Comparison of ENCODE assay signal across 8 cellular contexts in genomic region chr17:4789951-4790704, GRCh38. TPM values are rescaled to one million over a fixed set of nuclear protein-coding genes. Genes with fewer than 3 reads are reported as not detected.
DNase-seq lines count a peak whose midpoint lies in the region; ATAC-seq and TF ChIP-seq lines count a peak whose summit lies in the region.

No MANE protein-coding gene starts in this region.

- peak overlapping the region; percentile 77 to 82 for H3K9ac ChIP-seq in colonic mucosa (ENCODE audit: low read depth in 2 of 2, low read length in 2 of 2)

- TF ChIP-seq CTCF in AG04450 (IDR thresholded peaks at IDR 0.05; ENCODE audit: low read depth, low read length) (peak; percentile 66), colonic mucosa (IDR thresholded peaks at IDR 0.05) (peak; percentile 74), left lung (IDR thresholded peaks at IDR 0.05) (peak; percentile 68 to 83)

- TF ChIP-seq POLR2A in GM18526 (IDR thresholded peaks at IDR 0.05; ENCODE audit: extremely low read depth, insufficient read length) = peak; percentile 52

- H3K27ac ChIP-seq in AG04450 (ENCODE audit: low read depth, low read length) (peak overlapping the region; percentile 75), colonic mucosa (peak overlapping the region; percentile 94), left lung (peak overlapping the region; percentile 94 to 95)

- H3K4me1 ChIP-seq in colonic mucosa (no peaks in the 10 kb centered on the region), left lung (peaks cover 23 to 40% of the 10 kb centered on the region in 2 donors)

- CTCF ChIA-PET in AG04450 (lab: Charles Lee) = interaction anchor here (0.6 to 5.7 kb wide), 27 partner anchors 8 to 1762 kb away, joined by 3 to 46 read pairs (median 4); partner anchors contain the start of genes ARRB2, PELP1, PLD2 and RNF167

- peak; percentile 69 for DNase-seq in AG04450 (ENCODE audit: low read depth, low spot score)
- peak; percentile 84 for DNase-seq in NCI-H460 (ENCODE audit: extremely low read depth, low read depth)
- peak; percentile 86 for DNase-seq in activated CD4-positive, alpha-beta T cell treated with anti-CD3 and anti-CD28 coated beads for 48 hours
- peak; percentile 92 for DNase-seq in colonic mucosa
- DNase-seq in left lung = peak; percentile 87 to 97
- peak; percentile 80 to 85 for DNase-seq in stimulated activated CD4-positive, alpha-beta T cell treated with anti-CD3 and anti-CD28 coated beads, Interleukin-2, amount 100 ng/mL, for 24 hours

- H3K36me3 ChIP-seq in colonic mucosa = no peaks in the 10 kb centered on the region
- no peaks in the 10 kb centered on the region for H3K36me3 ChIP-seq in left lung

- H3K27me3 ChIP-seq in AG04450 (ENCODE audit: control insufficient read depth, insufficient read depth, low read length) (peaks cover 17% of the 10 kb centered on the region), colonic mucosa (peaks cover 5% of the 10 kb centered on the region), left lung (peaks cover 13 to 55% of the 10 kb centered on the region in 2 donors)

- peak; percentile 82 for ATAC-seq in HG03095 (IDR thresholded peaks at IDR 0.05; ENCODE audit: unreplicated experiment)
- peak; percentile 92 for ATAC-seq in left lung

- H3K4me3 ChIP-seq in AG04450 (ENCODE audit: low read depth, low read length) (peak overlapping the region; percentile 66), colonic mucosa (peak overlapping the region; percentile 58), left lung (peak overlapping the region; percentile 73 to 80)

- intact Hi-C loops in colonic mucosa (cut with DNase I) (loop anchor here (2.0 to 5.0 kb wide), 2 partner anchors 58 to 99 kb away; partner anchors contain the start of gene MED11), left lung (cut with DNase I) (loop anchor here in 1 of 2 donors (5.0 kb wide), 1 partner anchor 102 kb away; no protein-coding TSS in a partner anchor)

- POLR2A ChIA-PET in AG04450 (lab: Yijun Ruan, JAX) = interaction anchor here (1.1 to 1.5 kb wide), 4 partner anchors 10 to 80 kb away, joined by 3 to 5 read pairs (median 4); partner anchors contain the start of genes ARRB2 and PLD2

- H3K9me3 ChIP-seq in AG04450 (ENCODE audit: control insufficient read depth, insufficient read depth, low read length) (no peaks in the 10 kb centered on the region; the same call in 1 of the 2 replicates), colonic mucosa (no peaks in the 10 kb centered on the region), left lung (no peaks in the 10 kb centered on the region)

RNA-seq across cellular contexts. Expression of gene GLTPD2, which starts 1.4 kb away (rescaled TPM):
- polyA plus RNA-seq in AG04450 (2011; rRNA removed) = not detected in 2 replicates
- polyA minus RNA-seq in AG04450 (2011; rRNA and poly(A)+ RNA removed) = not detected in 2 replicates
- total RNA-seq in NCI-H460 (2014; rRNA removed; shearing (Covaris generic)) = not detected in 2 replicates
- not detected in 2 replicates for polyA plus RNA-seq in NCI-H460 (2014; cell fraction: nucleus; rRNA removed)
- under 1 TPM; 0.35 to 0.40 TPM for total RNA-seq in colonic mucosa
- not detected for total RNA-seq in left lung

RNA-seq across cellular contexts. Expression of gene VMO1, which starts 4.0 kb away (rescaled TPM):
- 0.17 TPM in 1 of 2 replicates, not detected in the other for polyA plus RNA-seq in AG04450 (2011; rRNA removed)
- not detected in 2 replicates for polyA minus RNA-seq in AG04450 (2011; rRNA and poly(A)+ RNA removed)
- total RNA-seq in NCI-H460 (2014; rRNA removed; shearing (Covaris generic)) = not detected in 2 replicates
- not detected in 2 replicates for polyA plus RNA-seq in NCI-H460 (2014; cell fraction: nucleus; rRNA removed)
- 1 to 10 TPM in 1 of 2 donors, under 1 TPM in 1; 0.91 to 2.0 TPM for total RNA-seq in colonic mucosa
- total RNA-seq in left lung = 1 to 10 TPM; 2.1 to 6.0 TPM

RNA-seq across cellular contexts. Expression of gene PSMB6, which starts 5.8 kb away (rescaled TPM):
- 222 and 245 TPM in 2 replicates for polyA plus RNA-seq in AG04450 (2011; rRNA removed)
- polyA minus RNA-seq in AG04450 (2011; rRNA and poly(A)+ RNA removed) = 166 and 199 TPM in 2 replicates
- total RNA-seq in NCI-H460 (2014; rRNA removed; shearing (Covaris generic)) = 141 and 171 TPM in 2 replicates
- 163 and 220 TPM in 2 replicates for polyA plus RNA-seq in NCI-H460 (2014; cell fraction: nucleus; rRNA removed)
- 100 to 1,000 TPM in 1 of 2 donors, 10 to 100 TPM in 1; 97.5 to 171 TPM for total RNA-seq in colonic mucosa
- total RNA-seq in left lung = 100 to 1,000 TPM; 102 to 129 TPM

RNA-seq across cellular contexts. Expression of gene PLD2, which starts 16.8 kb away (rescaled TPM):
- polyA plus RNA-seq in AG04450 (2011; rRNA removed) = 18.9 and 22.2 TPM in 2 replicates
- polyA minus RNA-seq in AG04450 (2011; rRNA and poly(A)+ RNA removed) = 31.7 and 37.7 TPM in 2 replicates
- 9.7 and 14.8 TPM in 2 replicates for total RNA-seq in NCI-H460 (2014; rRNA removed; shearing (Covaris generic))
- polyA plus RNA-seq in NCI-H460 (2014; cell fraction: nucleus; rRNA removed) = 14.3 and 47.4 TPM in 2 replicates
- total RNA-seq in colonic mucosa (10 to 100 TPM; 18.8 to 28.3 TPM), left lung (10 to 100 TPM; 30.0 to 34.7 TPM)

Comparison
In these comparisons a context has a peak if more than half of its experiments do, and no peak if none do; other contexts are left out.
1. Peak in every context shown above with its lines: DNase-seq, ATAC-seq, H3K4me3 ChIP-seq and H3K27ac ChIP-seq.